Comparison of ENCODE assay signal across 14 cellular contexts in genomic region chr14:75476274-75476995, GRCh38. TPM values are rescaled to one million over a fixed set of nuclear protein-coding genes. Genes with fewer than 3 reads are reported as not detected.
DNase-seq lines count a peak whose midpoint lies in the region; ATAC-seq and TF ChIP-seq lines count a peak whose summit lies in the region.
"Had no signal": no experiment of that assay in that cellular context is flagged by ENCODE, and none has a peak within 500 bp of the region (broad histone marks: within the 10 kb centered on the region; RNA-seq: fewer than 3 reads in every experiment).

No MANE protein-coding gene starts in this region.

- TF ChIP-seq POLR2A in upper lobe of left lung (IDR thresholded peaks at IDR 0.05), result no peak

- ATAC-seq in Right ventricle myocardium inferior, result peak; percentile 57
- peak; percentile 59 to 93 for ATAC-seq in upper lobe of left lung (ENCODE audit: low FRiP score in 2 of 2)

- H3K4me1 ChIP-seq in SJSA1 (replicated peaks), result peaks cover 9% of the 10 kb centered on the region; the same call in 1 of the 2 replicates
- peaks cover 0 to 14% (median 7%) of the 10 kb centered on the region in 4 donors for H3K4me1 ChIP-seq in upper lobe of left lung
- H3K4me1 ChIP-seq: A549, uterus had no signal

- peak in 1 of 4 donors; percentile 61 for TF ChIP-seq EP300 in upper lobe of left lung (IDR thresholded peaks at IDR 0.05)

- intact Hi-C loops in Right ventricle myocardium inferior (cut with DNase I), result no loop called here
- intact Hi-C loops in cardiac septum (cut with DNase I), result no loop called here

- DNase-seq in Right ventricle myocardium inferior (ENCODE audit: missing footprints) (no peak), cardiac septum (ENCODE audit: low spot score) (no peak), SJSA1 (ENCODE audit: low read depth in 1 of 2, low spot score in 2 of 2) (peak; percentile 52 to 75), upper lobe of left lung (peak; percentile 76 to 91), DMS 273 (lab: John Stamatoyannopoulos, UW; ENCODE audit: unreplicated experiment) (no peak), HUDEP-2 (lab: John Stamatoyannopoulos, UW; ENCODE audit: unreplicated experiment in 76 of 76) (no peak), NK-92 (lab: John Stamatoyannopoulos, UW; ENCODE audit: unreplicated experiment) (no peak)
- DNase-seq: T-helper 2 cell, uterus had no signal

- peak in 3 of 6 experiments; percentile 28 to 66 (median 36) for TF ChIP-seq CTCF in upper lobe of left lung (IDR thresholded peaks at IDR 0.05)

- H3K27me3 ChIP-seq in SJSA1 (replicated peaks) (no peaks in the 10 kb centered on the region), layer of hippocampus (ENCODE audit: control insufficient read depth, insufficient read depth, low read length) (no peaks in the 10 kb centered on the region), upper lobe of left lung (no peaks in the 10 kb centered on the region)
- H3K27me3 ChIP-seq: neutrophil, uterus had no signal

- H3K36me3 ChIP-seq in SJSA1, result peaks cover 22% of the 10 kb centered on the region
- peaks cover 7 to 52% (median 19%) of the 10 kb centered on the region in 4 donors for H3K36me3 ChIP-seq in upper lobe of left lung
- H3K36me3 ChIP-seq: uterus had no signal

- H3K9me3 ChIP-seq in SJSA1 (replicated peaks), result no peaks in the 10 kb centered on the region; the same call in 1 of the 2 replicates
- no peaks in the 10 kb centered on the region for H3K9me3 ChIP-seq in upper lobe of left lung
- H3K9me3 ChIP-seq: A549, neutrophil, uterus had no signal

- H3K27ac ChIP-seq in SJSA1, result no peak overlapping the region
- peak overlapping the region; percentile 42 for H3K27ac ChIP-seq in layer of hippocampus (ENCODE audit: low read depth, low read length)
- peak overlapping the region; percentile 48 to 65 (median 62) for H3K27ac ChIP-seq in upper lobe of left lung
- H3K27ac ChIP-seq: A549, neutrophil, uterus had no signal

- no peak overlapping the region for H3K4me3 ChIP-seq in SJSA1
- H3K4me3 ChIP-seq in upper lobe of left lung, result no peak overlapping the region
- H3K4me3 ChIP-seq: A549, uterus had no signal

- WGBS in upper lobe of left lung, 2 donors, result 54 to 66% methylated on average over 6 to 11 of the region's 11 CpGs

RNA-seq across cellular contexts. Expression of gene BATF, which starts 45.8 kb away (rescaled TPM):
- 0.84 TPM for total RNA-seq in Right ventricle myocardium inferior
- total RNA-seq in cardiac septum, result 0.65 TPM
- total RNA-seq in SJSA1 (2014; rRNA removed; shearing (Covaris generic)), result not detected in 2 replicates
- 10 to 100 TPM in 5 of 6 donors, 1 to 10 TPM in 1; 5.4 to 25.1 (median 10.8) TPM for total RNA-seq in upper lobe of left lung
- total RNA-seq: cerebellum, MCF 10A had no signal

RNA-seq across cellular contexts. Expression of gene JDP2, which starts 48.6 kb away (rescaled TPM):
- total RNA-seq in Right ventricle myocardium inferior (27.2 TPM), cardiac septum (13.4 TPM), upper lobe of left lung (100 to 1,000 TPM in 3 of 6 donors, 10 to 100 TPM in 3; 60.5 to 150 (median 110) TPM)
- 73.9 and 98.3 TPM in 2 replicates for total RNA-seq in SJSA1 (2014; rRNA removed; shearing (Covaris generic))

Comparison
In these comparisons a context has a peak if more than half of its experiments do, and no peak if none do; other contexts are left out.
1. DNase-seq: peak in SJSA1 (2 of 2) and upper lobe of left lung (2 of 2); none in Right ventricle myocardium inferior (single experiment), cardiac septum (single experiment), DMS 273 (single experiment), HUDEP-2 (0 of 76) and NK-92 (single experiment).